Comparison of ENCODE assay signal across 8 cellular contexts in the genomic region with DNA sequence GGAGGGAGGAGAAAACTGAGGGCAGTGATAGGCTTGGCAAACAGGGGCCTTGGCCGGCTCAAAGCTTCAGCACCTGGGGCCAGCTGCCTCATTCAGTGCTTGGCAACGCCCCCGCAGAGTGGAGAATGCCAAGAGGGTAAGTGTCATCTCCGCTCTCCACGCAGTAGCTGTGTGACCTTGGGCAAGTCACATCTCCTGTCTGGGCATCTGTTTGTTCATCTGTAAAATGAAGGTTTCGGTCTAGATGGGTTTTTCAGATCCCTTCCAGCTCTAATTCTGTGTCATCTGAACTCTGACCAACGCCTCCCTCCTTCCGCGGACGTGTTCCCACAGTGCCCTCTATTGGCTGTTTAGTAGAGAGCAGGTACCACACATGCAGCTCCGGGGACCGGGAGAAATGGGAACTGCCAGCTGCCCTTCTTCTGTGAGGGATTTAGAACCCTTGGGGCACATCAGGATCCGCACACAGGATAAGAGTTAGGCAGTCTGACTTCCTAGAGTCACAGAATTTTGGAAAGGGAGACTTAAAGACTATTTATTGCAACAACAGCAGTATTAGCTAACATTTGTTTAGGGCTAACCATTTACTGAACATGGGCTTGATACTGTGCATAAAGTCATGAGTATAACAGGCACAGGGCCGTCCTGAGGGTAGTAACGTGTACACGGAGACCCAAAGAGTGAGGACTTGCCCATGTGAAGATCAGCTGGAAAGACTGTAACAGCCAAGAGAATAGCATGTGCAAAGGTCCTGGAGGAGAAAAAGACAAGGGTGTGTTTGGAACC. TPM values are rescaled to one million over a fixed set of nuclear protein-coding genes. Genes with fewer than 3 reads are reported as not detected.
DNase-seq lines count a peak whose midpoint lies in the region; ATAC-seq and TF ChIP-seq lines count a peak whose summit lies in the region.
"Had no signal": no experiment of that assay in that cellular context is flagged by ENCODE, and none has a peak within 500 bp of the region (broad histone marks: within the 10 kb centered on the region; RNA-seq: fewer than 3 reads in every experiment).

No MANE protein-coding gene starts in this region.

- RAD21 ChIA-PET in HCT116 (lab: Charles Lee; ENCODE audit: low non-redundant PET in 1 of 2, low total read pairs in 2 of 2, uncharacterized antibody in 2 of 2, unreplicated experiment in 2 of 2): interaction anchor here (0.7 to 2.5 kb wide), 6 partner anchors 300 to 402 kb away, joined by 3 to 28 read pairs (median 4); no protein-coding TSS in a partner anchor

- in situ Hi-C loops in G401 (cut with HindIII; ENCODE audit: low sequenced_read_pairs): no loop called here

- H3K9ac ChIP-seq in HCT116 (ENCODE audit: low read length) (no peak overlapping the region), neural cell (ENCODE audit: low read length) (no peak overlapping the region)

- intact Hi-C loops in HCT116 (cut with micrococcal nuclease): loop anchor here (1.0 to 10.0 kb wide), 5 partner anchors 82 to 696 kb away; no protein-coding TSS in a partner anchor
- intact Hi-C loops in esophagus squamous epithelium (cut with DNase I): loop anchor here (5.0 kb wide), 1 partner anchor 393 kb away; no protein-coding TSS in a partner anchor

- H3K4me2 ChIP-seq in HCT116 (ENCODE audit: low read length): no peak overlapping the region
- H3K4me2 ChIP-seq in neural cell (ENCODE audit: low read length): no peak overlapping the region

- POLR2A ChIA-PET in HCT116 (lab: Charles Lee): interaction anchor here (1.3 kb wide), 1 partner anchor 393 kb away, joined by 8 read pairs; no protein-coding TSS in a partner anchor

- H3K9me3 ChIP-seq in HCT116 (ENCODE audit: control insufficient read depth in 1 of 2, insufficient read depth in 1 of 2, low read depth in 1 of 2, low read length in 2 of 2) (no peaks in the 10 kb centered on the region), esophagus squamous epithelium (no peaks in the 10 kb centered on the region), neural cell (ENCODE audit: low read length) (no peaks in the 10 kb centered on the region)

- H3K4me1 ChIP-seq in HCT116 (ENCODE audit: control insufficient read depth in 1 of 2, insufficient read depth in 2 of 2, low read length in 2 of 2) (no peaks in the 10 kb centered on the region), esophagus squamous epithelium (no peaks in the 10 kb centered on the region)

- H3K79me2 ChIP-seq in HCT116 (ENCODE audit: insufficient read depth, low read length) (no peaks in the 10 kb centered on the region), neural cell (replicated peaks; ENCODE audit: insufficient read depth, low read length) (no peaks in the 10 kb centered on the region)

- H4K20me1 ChIP-seq in HCT116 (ENCODE audit: insufficient read depth): no peaks in the 10 kb centered on the region
- no peaks in the 10 kb centered on the region for H4K20me1 ChIP-seq in neural cell (ENCODE audit: insufficient read depth)

- TF ChIP-seq POLR2A in HCT116 (IDR thresholded peaks at IDR 0.05; ENCODE audit: borderline replicate concordance, extremely low read depth, insufficient read depth, insufficient read length): no peak
- TF ChIP-seq POLR2A in esophagus squamous epithelium (IDR thresholded peaks at IDR 0.05): no peak

- TF ChIP-seq EP300 in neural cell (conservative IDR thresholded peaks at IDR 0.05; ENCODE audit: poor library complexity, severe bottlenecking): no peak

- H3K9me2 ChIP-seq in HCT116 (ENCODE audit: insufficient read depth) (no peaks in the 10 kb centered on the region), neural cell (ENCODE audit: insufficient read depth, low read length) (no peaks in the 10 kb centered on the region)

- H3K36me3 ChIP-seq in HCT116 (ENCODE audit: control insufficient read depth in 1 of 2, insufficient read depth in 2 of 2, low read length in 2 of 2) (no peaks in the 10 kb centered on the region), esophagus squamous epithelium (no peaks in the 10 kb centered on the region), neural cell (ENCODE audit: insufficient read depth, low read length) (no peaks in the 10 kb centered on the region)

- 28 to 29% methylated on average over 5 to 11 of the region's 16 CpGs for WGBS in esophagus squamous epithelium, 2 donors

- BruUV-seq in HCT116 (replicated peaks; lab: Mats Ljungman, UMichigan): no TSS peak

- H2AFZ ChIP-seq in HCT116 (ENCODE audit: low read depth, low read length, poor library complexity, severe bottlenecking): no peak overlapping the region
- no peak overlapping the region for H2AFZ ChIP-seq in neural cell (ENCODE audit: low read depth, low read length)

- H3K4me3 ChIP-seq in HCT116 (replicated peaks in 1 of 2; ENCODE audit: low read depth in 1 of 2, low read length in 2 of 2) (no peak overlapping the region), esophagus squamous epithelium (no peak overlapping the region), neural cell (ENCODE audit: low read length) (no peak overlapping the region)

- ATAC-seq in HCT116: peak; percentile 98

- DNase-seq in G401 (ENCODE audit: low spot score): peak; percentile 23
- peak; percentile 42 for DNase-seq in HCT116 (ENCODE audit: low read depth, low spot score)
- peak; percentile 82 for DNase-seq in NCI-H2107 treated with DMSO at 0.1 percent for 48 hours (lab: John Stamatoyannopoulos, UW; ENCODE audit: unreplicated experiment)
- no peak for DNase-seq in esophagus squamous epithelium (lab: John Stamatoyannopoulos, UW)
- no peak for DNase-seq in activated gamma-delta T cell treated with Interleukin-2 at 50 U/mL for 16 hours

- no peaks in the 10 kb centered on the region for H3F3A ChIP-seq in neural cell (ENCODE audit: insufficient read depth, low read length, poor library complexity, severe bottlenecking)

- TF ChIP-seq CTCF in HCT116 (IDR thresholded peaks at IDR 0.05 in 2 of 3, conservative IDR thresholded peaks at IDR 0.05 in 1 of 3; ENCODE audit: borderline replicate concordance in 1 of 3, insufficient read depth in 1 of 3, low read depth in 2 of 3, low read length in 2 of 3): peak; percentile 62 to 85 (median 82); a peak in 5 of 6 replicates
- peak; percentile 84 for TF ChIP-seq CTCF in VCaP (conservative IDR thresholded peaks at IDR 0.05)
- peak in 5 of 6 experiments; percentile 42 to 75 (median 53) for TF ChIP-seq CTCF in esophagus squamous epithelium (IDR thresholded peaks at IDR 0.05)
- peak; percentile 86 for TF ChIP-seq CTCF in neural cell (IDR thresholded peaks at IDR 0.05; ENCODE audit: poor library complexity, severe bottlenecking)

- CTCF ChIA-PET in HCT116 (lab: Charles Lee): interaction anchor here (0.6 to 6.6 kb wide), 26 partner anchors 8 to 741 kb away, joined by 3 to 232 read pairs (median 4); no protein-coding TSS in a partner anchor

- peak; percentile 84 for TF ChIP-seq RAD21 in HCT116 (IDR thresholded peaks at IDR 0.05; ENCODE audit: low read depth)
- peak; percentile 91 for TF ChIP-seq RAD21 in neural cell (conservative IDR thresholded peaks at IDR 0.05)

- H3K27me3 ChIP-seq in HCT116 (ENCODE audit: insufficient read depth, low read length): peaks cover 39% of the 10 kb centered on the region
- H3K27me3 ChIP-seq in esophagus squamous epithelium: peaks cover 0 to 17% (median 0%) of the 10 kb centered on the region in 4 donors
- H3K27me3 ChIP-seq in neural cell (ENCODE audit: insufficient read depth, low read depth, low read length): no peaks in the 10 kb centered on the region

- H3K27ac ChIP-seq in HCT116 (ENCODE audit: low read depth, low read length): no peak overlapping the region
- H3K27ac ChIP-seq in VCaP: no peak overlapping the region
- no peak overlapping the region for H3K27ac ChIP-seq in esophagus squamous epithelium
- H3K27ac ChIP-seq in neural cell (ENCODE audit: low read length): no peak overlapping the region

TF ChIP-seq in HCT116, 20 proteins besides CTCF, POLR2A, EP300 and RAD21 (continues in another document):
- TF ChIP-seq SIN3A (IDR thresholded peaks at IDR 0.05; ENCODE audit: low read depth): no peak
- TF ChIP-seq, protein P1, sequence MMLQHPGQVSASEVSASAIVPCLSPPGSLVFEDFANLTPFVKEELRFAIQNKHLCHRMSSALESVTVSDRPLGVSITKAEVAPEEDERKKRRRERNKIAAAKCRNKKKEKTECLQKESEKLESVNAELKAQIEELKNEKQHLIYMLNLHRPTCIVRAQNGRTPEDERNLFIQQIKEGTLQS (IDR thresholded peaks at IDR 0.05): no peak
- no peak for TF ChIP-seq SRF (IDR thresholded peaks at IDR 0.05; ENCODE audit: low read depth)
- no peak for TF ChIP-seq CBX3 (IDR thresholded peaks at IDR 0.05; ENCODE audit: low read depth)

TF ChIP-seq in neural cell, 6 proteins besides CTCF, POLR2A, EP300 and RAD21:
- TF ChIP-seq SMC3 (conservative IDR thresholded peaks at IDR 0.05; ENCODE audit: poor library complexity) (peak; percentile 85), EZH2 (IDR thresholded peaks at IDR 0.05; ENCODE audit: borderline replicate concordance, insufficient read depth, low read length, poor library complexity, severe bottlenecking) (no peak), TAF1 (IDR thresholded peaks at IDR 0.05; ENCODE audit: low read depth) (no peak), POLR2AphosphoS5 (IDR thresholded peaks at IDR 0.05) (no peak), MXI1 (conservative IDR thresholded peaks at IDR 0.05; ENCODE audit: poor library complexity, severe bottlenecking) (no peak)

RNA-seq across cellular contexts. Expression of a gene that starts 26.8 kb away (rescaled TPM):
- not detected in 2 replicates for total RNA-seq in G401 (2014; rRNA removed; shearing (Covaris generic))
- total RNA-seq in HCT116 (2021; ENCODE audit: unreplicated experiment) (8.7 TPM), esophagus squamous epithelium (not detected)
- not detected in 2 replicates for polyA plus RNA-seq in HCT116 (2012)
- polyA plus RNA-seq in neural cell: not detected in 2 replicates
- not detected in 2 replicates for polyA minus RNA-seq in neural cell
- total RNA-seq: subcutaneous adipose tissue had no signal

RNA-seq across cellular contexts. Expression of a gene that starts 52.0 kb away (rescaled TPM):
- not detected in 2 replicates for total RNA-seq in G401 (2014; rRNA removed; shearing (Covaris generic))
- total RNA-seq in HCT116 (2021; ENCODE audit: unreplicated experiment) (not detected), esophagus squamous epithelium (not detected)
- not detected in 2 replicates for polyA plus RNA-seq in HCT116 (2012)
- not detected in 2 replicates for polyA plus RNA-seq in neural cell
- not detected in 2 replicates for polyA minus RNA-seq in neural cell
- total RNA-seq: subcutaneous adipose tissue had no signal

Comparison
In these comparisons a context has a peak if more than half of its experiments do, and no peak if none do; other contexts are left out.
1. DNase-seq: peak in G401 (single experiment), HCT116 (single experiment) and NCI-H2107 treated with DMSO at 0.1 percent for 48 hours (single experiment); none in esophagus squamous epithelium (single experiment) and activated gamma-delta T cell treated with Interleukin-2 at 50 U/mL for 16 hours (single experiment).
2. Peak in every context shown above with its lines, with median percentiles within 50 percentile points of each other: CTCF ChIP-seq.